26 cellular contexts compared by ENCODE assay signal in the genomic region with DNA sequence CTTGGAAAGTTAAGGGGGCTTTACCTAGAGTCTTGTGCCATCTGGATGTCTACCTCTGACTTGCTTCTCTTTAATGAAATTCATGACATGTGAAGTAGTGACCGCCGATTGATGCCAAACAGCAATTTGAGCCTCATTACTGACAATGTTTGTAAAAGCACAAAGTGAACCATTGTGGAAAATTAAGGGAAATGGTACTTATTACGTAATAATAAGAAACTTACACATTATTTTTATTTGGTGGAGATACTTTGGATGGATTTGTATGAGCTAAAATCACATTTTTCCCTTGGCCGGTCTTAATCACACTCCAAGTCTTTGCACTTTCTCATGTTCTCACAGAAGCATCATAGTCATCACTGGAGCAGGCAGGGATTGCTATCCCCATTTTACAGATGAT.
DNase-seq lines count a peak whose midpoint lies in the region; ATAC-seq and TF ChIP-seq lines count a peak whose summit lies in the region.
"Had no signal": no experiment of that assay in that cellular context is flagged by ENCODE, and none has a peak within 500 bp of the region (broad histone marks: within the 10 kb centered on the region; RNA-seq: fewer than 3 reads in every experiment).

No MANE protein-coding gene starts in this region.

- DNase-seq in right atrium auricular region (ENCODE audit: low spot score) (no peak), left cardiac atrium (no peak), thoracic aorta (ENCODE audit: low spot score) (no peak), vagina (ENCODE audit: extremely low spot score in 2 of 2) (no peak), GF-D8 (lab: John Stamatoyannopoulos, UW) (no peak), DMS 273 treated with DMSO at 0.1 percent for 48 hours (lab: John Stamatoyannopoulos, UW) (no peak)
- DNase-seq: CD4-positive, CD25-positive, alpha-beta regulatory T cell; HCEC 1CT; Karpas-422; NCI-H1092 treated with DMSO at 0.1 percent for 48 hours; NCI-H1436; NCI-H187; NCI-H2081 treated with DMSO at 0.1 percent for 48 hours; NCI-H2171 treated with DMSO at 0.1 percent for 48 hours; NCI-H446; NCI-H526; NCI-H82; NK-92 treated with Interleukin-12 subunit alpha and Interleukin-12 subunit beta, amount 100 ng/mL, for 24 hours; PC-3; SJCRH30 had no signal

- H3K4me3 ChIP-seq in right atrium auricular region (no peak overlapping the region), thoracic aorta (no peak overlapping the region), vagina (no peak overlapping the region)
- H3K4me3 ChIP-seq: BLaER1, SJCRH30 had no signal

- H3K36me3 ChIP-seq in right atrium auricular region, result no peaks in the 10 kb centered on the region
- H3K36me3 ChIP-seq in thoracic aorta, result no peaks in the 10 kb centered on the region
- no peaks in the 10 kb centered on the region for H3K36me3 ChIP-seq in vagina
- H3K36me3 ChIP-seq: BLaER1, SJCRH30 had no signal

- H3K27ac ChIP-seq in right atrium auricular region (peak overlapping the region; percentile 66 to 77), layer of hippocampus (ENCODE audit: low read depth, low read length) (peak overlapping the region; percentile 42), thoracic aorta (peak overlapping the region; percentile 82 to 86), vagina (peak overlapping the region; percentile 84)
- H3K27ac ChIP-seq: BLaER1, HL-60, SJCRH30 had no signal

- H3K27me3 ChIP-seq in right atrium auricular region (no peaks in the 10 kb centered on the region), layer of hippocampus (ENCODE audit: control insufficient read depth, insufficient read depth, low read length) (no peaks in the 10 kb centered on the region), thoracic aorta (replicated peaks; ENCODE audit: insufficient read depth) (no peaks in the 10 kb centered on the region), vagina (no peaks in the 10 kb centered on the region)
- H3K27me3 ChIP-seq: BLaER1, SJCRH30 had no signal

- TF ChIP-seq CTCF in right atrium auricular region (IDR thresholded peaks at IDR 0.05) (no peak), thoracic aorta (IDR thresholded peaks at IDR 0.05) (no peak), vagina (IDR thresholded peaks at IDR 0.05) (no peak)

- intact Hi-C loops in left cardiac atrium (cut with DNase I), result no loop called here
- intact Hi-C loops in vagina (cut with DNase I), result no loop called here

- no peak for ATAC-seq in left cardiac atrium
- ATAC-seq in thoracic aorta (ENCODE audit: insufficient number of reproducible peaks, low FRiP score, low read depth), result no peak
- no peak for ATAC-seq in GM18858 (IDR thresholded peaks at IDR 0.05; ENCODE audit: unreplicated experiment)
- ATAC-seq: PC-3, Right ventricle myocardium inferior, SK-N-SH treated with all-trans-retinoic acid at 6 μM for 48 hours had no signal

- H3K4me1 ChIP-seq in right atrium auricular region (peaks cover 0 to 11% of the 10 kb centered on the region in 2 donors), thoracic aorta (ENCODE audit: control insufficient read depth in 1 of 2, low read depth in 2 of 2) (peaks cover 6 to 45% of the 10 kb centered on the region in 2 donors), vagina (peaks cover 33% of the 10 kb centered on the region)
- H3K4me1 ChIP-seq: BLaER1, SJCRH30 had no signal

- no peak for TF ChIP-seq POLR2A in vagina (IDR thresholded peaks at IDR 0.05)

- no peaks in the 10 kb centered on the region for H3K9me3 ChIP-seq in right atrium auricular region
- no peaks in the 10 kb centered on the region for H3K9me3 ChIP-seq in thoracic aorta
- no peaks in the 10 kb centered on the region for H3K9me3 ChIP-seq in vagina
- H3K9me3 ChIP-seq: BLaER1, SJCRH30 had no signal
